9 cellular contexts compared by ENCODE assay signal in genomic region chr10:28449382-28449781, GRCh38.
"Had no signal": no experiment of that assay in that cellular context is flagged by ENCODE, and none has a peak within 500 bp of the region (broad histone marks: within the 10 kb centered on the region; RNA-seq: fewer than 3 reads in every experiment).

No MANE protein-coding gene starts in this region.

- H3K36me3 ChIP-seq: HAP-1 had no signal

- H3K4me3 ChIP-seq: GM23248, HAP-1 had no signal

- H3K27ac ChIP-seq: GM23248 had no signal

- H3K9ac ChIP-seq: GM23248 had no signal

- ATAC-seq: HCT116 had no signal

- H2AFZ ChIP-seq: GM23248 had no signal

- H3K9me3 ChIP-seq: HAP-1 had no signal

- DNase-seq: GM23248, GOT3, H7, H9, HCEC 1CT, HFFc6 had no signal

- H3K4me1 ChIP-seq: HAP-1 had no signal

- FAIRE-seq: H54 had no signal

- H3K4me3 Mint-ChIP-seq: H9, HFFc6 had no signal

- H3K27ac Mint-ChIP-seq: HFFc6 had no signal
